ENCODE assay signal across 17 cellular contexts in the genomic region with DNA sequence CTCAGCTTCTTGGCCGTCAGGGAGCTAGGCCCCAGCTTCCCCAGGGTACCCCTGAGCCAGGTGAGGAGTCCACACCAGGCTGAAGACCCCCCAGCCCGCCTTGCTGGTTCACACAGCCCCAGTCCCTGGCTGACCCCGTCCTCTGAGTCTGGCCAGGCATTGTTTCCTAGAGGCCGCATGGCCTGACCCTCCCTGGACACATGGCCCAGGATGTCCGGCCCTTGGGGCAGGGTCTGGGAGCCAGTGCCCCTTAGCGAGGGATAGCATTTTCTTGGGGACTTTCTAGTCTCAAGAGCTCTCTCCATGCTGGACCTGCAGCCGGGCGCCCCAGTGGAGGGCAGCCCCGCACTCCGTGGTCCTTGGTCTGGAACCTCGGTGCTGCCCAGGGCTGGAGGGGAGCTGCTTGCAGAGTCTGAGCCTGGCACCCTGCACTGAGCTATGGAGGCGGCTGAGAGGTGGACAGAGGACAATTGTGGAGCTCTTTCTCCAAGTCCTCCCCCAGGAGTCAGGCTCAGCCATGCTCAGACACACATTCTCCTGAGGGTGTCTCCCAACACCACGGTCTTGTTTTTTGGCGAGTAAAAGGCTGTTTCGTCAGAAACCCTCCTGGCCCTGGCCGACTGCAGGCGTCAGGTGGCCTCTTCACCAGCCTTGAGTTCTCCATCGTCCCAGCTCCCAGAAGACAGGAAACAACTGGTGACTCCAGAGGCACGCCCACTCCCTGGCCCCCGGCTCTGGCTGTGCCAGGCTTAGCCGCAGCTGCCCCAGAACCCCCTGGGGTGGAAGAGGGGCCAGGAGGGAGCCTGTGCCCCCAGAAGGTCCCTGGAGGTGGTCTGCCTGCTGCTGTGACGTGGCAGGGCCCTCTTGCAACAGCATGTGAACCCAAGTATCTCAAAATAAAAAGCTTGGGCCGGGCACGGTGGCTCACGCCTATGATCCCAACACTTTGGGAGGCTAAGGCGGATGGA. TPM values are rescaled to one million over a fixed set of nuclear protein-coding genes. Genes with fewer than 3 reads are reported as not detected.
"Had no signal": no experiment of that assay in that cellular context is flagged by ENCODE, and none has a peak within 500 bp of the region (broad histone marks: within the 10 kb centered on the region; RNA-seq: fewer than 3 reads in every experiment).

No MANE protein-coding gene starts in this region.

- ATAC-seq: activated CD8-positive, alpha-beta memory T cell treated with anti-CD3 and anti-CD28 coated beads, Interleukin-2, amount 10 ng/mL, durations not matched to agents 7 days and 5 days; gastroesophageal sphincter had no signal

- DNase-seq: activated CD4-positive, CD25-positive, alpha-beta regulatory T cell treated with anti-CD3 and anti-CD28 coated beads, Interleukin-2, amount 50 U/mL, for 72 hours; activated CD8-positive, alpha-beta memory T cell treated with anti-CD3 and anti-CD28 coated beads, Interleukin-2, amount 10 ng/mL, durations not matched to agents 7 days and 5 days; activated naive CD4-positive, alpha-beta T cell treated with anti-CD3 and anti-CD28 coated beads, Interleukin-2, amount 10 ng/mL, durations not matched to agents 7 days and 5 days; activated T-cell treated with anti-CD3 and anti-CD28 coated beads, Interleukin-2, amount 50 U/mL, for 1 hour; natural killer cell; retina; stimulated activated CD4-positive, alpha-beta T cell treated with anti-CD3 and anti-CD28 coated beads, Interleukin-4, amount 100 ng/mL, for 4 hours; stimulated activated CD8-positive, alpha-beta memory T cell treated with anti-CD3 and anti-CD28 coated beads, Interleukin-4, amount 100 ng/mL, for 48 hours; stimulated activated naive CD4-positive, alpha-beta T cell treated with Interleukin-2 at 50 U/mL for 16 hours; substantia nigra; T-helper 9 cell; transverse colon had no signal

- H3K27ac Mint-ChIP-seq: activated CD8-positive, alpha-beta memory T cell treated with anti-CD3 and anti-CD28 coated beads, Interleukin-2, amount 10 ng/mL, durations not matched to agents 7 days and 5 days; activated naive CD4-positive, alpha-beta T cell treated with anti-CD3 and anti-CD28 coated beads, Interleukin-2, amount 10 ng/mL, durations not matched to agents 7 days and 5 days; memory B cell; natural killer cell had no signal

- H3K4me1 ChIP-seq: gastroesophageal sphincter, transverse colon, vagina had no signal

- H3K4me3 Mint-ChIP-seq: activated CD8-positive, alpha-beta memory T cell treated with anti-CD3 and anti-CD28 coated beads, Interleukin-2, amount 10 ng/mL, durations not matched to agents 7 days and 5 days; activated naive CD4-positive, alpha-beta T cell treated with anti-CD3 and anti-CD28 coated beads, Interleukin-2, amount 10 ng/mL, durations not matched to agents 7 days and 5 days; memory B cell; natural killer cell had no signal

- H3K4me3 ChIP-seq: gastroesophageal sphincter, transverse colon, vagina had no signal

- H3K9me3 ChIP-seq: gastroesophageal sphincter, transverse colon, vagina had no signal

- H3K36me3 Mint-ChIP-seq: natural killer cell had no signal

- H3K27ac ChIP-seq: epithelial cell of prostate, gastroesophageal sphincter, transverse colon, vagina had no signal

- H3K27me3 ChIP-seq: gastroesophageal sphincter, transverse colon, vagina had no signal

- H3K27me3 Mint-ChIP-seq: activated CD8-positive, alpha-beta memory T cell treated with anti-CD3 and anti-CD28 coated beads, Interleukin-2, amount 10 ng/mL, durations not matched to agents 7 days and 5 days; activated naive CD4-positive, alpha-beta T cell treated with anti-CD3 and anti-CD28 coated beads, Interleukin-2, amount 10 ng/mL, durations not matched to agents 7 days and 5 days; memory B cell had no signal

- H3K4me1 Mint-ChIP-seq: activated CD8-positive, alpha-beta memory T cell treated with anti-CD3 and anti-CD28 coated beads, Interleukin-2, amount 10 ng/mL, durations not matched to agents 7 days and 5 days; activated naive CD4-positive, alpha-beta T cell treated with anti-CD3 and anti-CD28 coated beads, Interleukin-2, amount 10 ng/mL, durations not matched to agents 7 days and 5 days; memory B cell; natural killer cell had no signal

- H3K9me3 Mint-ChIP-seq: activated naive CD4-positive, alpha-beta T cell treated with anti-CD3 and anti-CD28 coated beads, Interleukin-2, amount 10 ng/mL, durations not matched to agents 7 days and 5 days; memory B cell; natural killer cell had no signal

RNA-seq across cellular contexts. Expression of a gene that starts 29.7 kb away (rescaled TPM):
- total RNA-seq: bronchial epithelial cell had no signal

RNA-seq across cellular contexts. Expression of a gene that starts 58.7 kb away (rescaled TPM):
- total RNA-seq: vagina had no signal
